Comparison of ENCODE assay signal across 8 cellular contexts in genomic region chr19:49486710-49487276, GRCh38. TPM values are rescaled to one million over a fixed set of nuclear protein-coding genes. Genes with fewer than 3 reads are reported as not detected.
DNase-seq lines count a peak whose midpoint lies in the region; ATAC-seq, FAIRE-seq and TF ChIP-seq lines count a peak whose summit lies in the region.

No MANE protein-coding gene starts in this region.

- peaks cover 9 to 59% (median 41%) of the 10 kb centered on the region in 4 donors for H3K4me1 Mint-ChIP-seq in naive thymus-derived CD8-positive, alpha-beta T cell

- TF ChIP-seq EP300 in A549 (IDR thresholded peaks at IDR 0.05) = no peak

- H3K9me3 Mint-ChIP-seq in naive thymus-derived CD8-positive, alpha-beta T cell = peaks cover 0 to 2% (median 0%) of the 10 kb centered on the region in 9 donors

- no peak for TF ChIP-seq RAD21 in A549 (conservative IDR thresholded peaks at IDR 0.05 in 1 of 2, IDR thresholded peaks at IDR 0.05 in 1 of 2)

- H3K27me3 ChIP-seq in bronchial epithelial cell (ENCODE audit: control insufficient read depth, insufficient read depth, low read length) = no peaks in the 10 kb centered on the region

- H3K4me3 ChIP-seq in A549 (peak overlapping the region; percentile 23), bronchial epithelial cell (ENCODE audit: low read depth, low read length) (peak overlapping the region; percentile 11), mucosa of descending colon (no peak overlapping the region)

- H3K9me3 ChIP-seq in A549 (no peaks in the 10 kb centered on the region), KOPT-K1 (ENCODE audit: insufficient read depth, low read length, poor library complexity, severe bottlenecking) (no peaks in the 10 kb centered on the region), mucosa of descending colon (no peaks in the 10 kb centered on the region)

- WGBS in A549 (ENCODE audit: missing lambda C conversion rate) = 55% methylated on average over 23 of the region's 23 CpGs

- no peak for TF ChIP-seq CTCF in A549 (IDR thresholded peaks at IDR 0.05)
- peak; percentile 7 for TF ChIP-seq CTCF in bronchial epithelial cell (IDR thresholded peaks at IDR 0.05; ENCODE audit: insufficient read depth, low read length, severe bottlenecking)
- TF ChIP-seq CTCF in mucosa of descending colon (IDR thresholded peaks at IDR 0.05) = no peak

- ATAC-seq in A549 = no peak
- no peak for ATAC-seq in naive thymus-derived CD8-positive, alpha-beta T cell
- no peak for ATAC-seq in mucosa of descending colon
- no peak for ATAC-seq in HG03521 (IDR thresholded peaks at IDR 0.05; ENCODE audit: unreplicated experiment)

- CTCF ChIA-PET in A549 (lab: Yijun Ruan, JAX) = interaction anchor here (0.6 to 3.7 kb wide), 6 partner anchors 7 to 83 kb away, joined by 3 to 23 read pairs (median 6); partner anchors contain the start of gene FLT3LG

- peaks cover 27% of the 10 kb centered on the region for H3K4me1 ChIP-seq in A549
- H3K4me1 ChIP-seq in mucosa of descending colon (ENCODE audit: low read depth) = peaks cover 21% of the 10 kb centered on the region

- intact Hi-C loops in mucosa of descending colon (cut with DNase I, micrococcal nuclease) = no loop called here

- H3K36me3 Mint-ChIP-seq in naive thymus-derived CD8-positive, alpha-beta T cell = peaks cover 12 to 88% (median 28%) of the 10 kb centered on the region in 3 donors

- FAIRE-seq in A549 (lab: Jason Lieb, UNC) (no peak), bronchial epithelial cell (lab: Jason Lieb, UNC) (no peak)

- no peak for TF ChIP-seq POLR2A in A549 (IDR thresholded peaks at IDR 0.05; ENCODE audit: low read length)

- POLR2A ChIA-PET in A549 (lab: Yijun Ruan, JAX) = interaction anchor here (1.5 kb wide), 1 partner anchor 9 kb away, joined by 12 read pairs; the partner anchor contains the start of gene RPS11
- POLR2A ChIA-PET in naive thymus-derived CD8-positive, alpha-beta T cell (lab: Charles Lee) = interaction anchor here (0.5 to 6.2 kb wide), 14 partner anchors 10 to 231 kb away, joined by 3 to 60 read pairs (median 6); partner anchors contain the start of genes ALDH16A1, FLT3LG, NOSIP and PIH1D1

- H3K36me3 ChIP-seq in KOPT-K1 (ENCODE audit: insufficient read depth, low read length) (peaks cover 55% of the 10 kb centered on the region), bronchial epithelial cell (ENCODE audit: control insufficient read depth, insufficient read depth, low read length) (peaks cover 29% of the 10 kb centered on the region), mucosa of descending colon (ENCODE audit: low read depth) (peaks cover 15% of the 10 kb centered on the region)

- peak overlapping the region; percentile 62 for H3K4me2 ChIP-seq in A549

- H3K27ac Mint-ChIP-seq in naive thymus-derived CD8-positive, alpha-beta T cell = peak overlapping the region; percentile 94 to 99 (median 97)

- peak overlapping the region; percentile 89 to 99 (median 97) for H3K4me3 Mint-ChIP-seq in naive thymus-derived CD8-positive, alpha-beta T cell

- peaks cover 0 to 3% (median 0%) of the 10 kb centered on the region in 5 donors for H3K27me3 Mint-ChIP-seq in naive thymus-derived CD8-positive, alpha-beta T cell

- H3K27ac ChIP-seq in A549 = peak overlapping the region; percentile 83 to 87
- H3K27ac ChIP-seq in KOPT-K1 (ENCODE audit: low read depth, low read length, poor library complexity, severe bottlenecking) = peak overlapping the region; percentile 88

- DNase-seq in A549 (ENCODE audit: low read depth in 1 of 2, low spot score in 1 of 2) = no peak
- DNase-seq in bronchial epithelial cell (ENCODE audit: low read depth) = no peak
- no peak for DNase-seq in naive thymus-derived CD8-positive, alpha-beta T cell
- no peak for DNase-seq in NCI-H1436 treated with DMSO at 0.1 percent for 48 hours (lab: John Stamatoyannopoulos, UW)
- no peak for DNase-seq in mucosa of descending colon
- no peak for DNase-seq in NCI-H1417 treated with DMSO at 0.1 percent for 48 hours (lab: John Stamatoyannopoulos, UW)

TF ChIP-seq in A549, 52 proteins besides CTCF, POLR2A, EP300 and RAD21:
- peak; percentile 81; the same call in 1 of the 2 replicates for TF ChIP-seq CHD4 (IDR thresholded peaks at IDR 0.05; ENCODE audit: borderline replicate concordance)
- TF ChIP-seq ATOH8 (CRISPR knock-in tag; IDR thresholded peaks at IDR 0.05; ENCODE audit: low read depth) = 0 out of 2 replicates have a peak, but pooled peaks have one; percentile 27
- TF ChIP-seq POLR2AphosphoS2 (conservative IDR thresholded peaks at IDR 0.05; ENCODE audit: low read length) = no peak

RNA-seq across cellular contexts. Expression of gene RPL13A, which starts 0.6 kb away (rescaled TPM):
- polyA plus RNA-seq in A549 (2011; rRNA removed) (5,391 and 5,410 TPM in 2 replicates), A549 (2017; fragmentation: RNase III; extraction: RNeasy Plus Mini Kit Qiagen cat#74134 plus additional on column Dnase treatment) (3,383 to 3,595 TPM (median 3,438 TPM) in 3 replicates)
- 6,169 and 7,252 TPM in 2 replicates for polyA plus RNA-seq in A549 (2012; cell fraction: cytosol; rRNA removed)
- 3,653 and 3,684 TPM in 2 replicates for polyA plus RNA-seq in A549 (2012; cell fraction: nucleus; rRNA removed)
- polyA minus RNA-seq in A549 (2011; rRNA and poly(A)+ RNA removed) = 1,893 and 2,022 TPM in 2 replicates
- total RNA-seq in bronchial epithelial cell (3,501 and 4,161 TPM in 2 replicates), mucosa of descending colon (1,000 to 10,000 TPM; 2,162 to 2,782 (median 2,296) TPM)
- 1,000 to 10,000 TPM; 5,160 to 5,167 TPM for total RNA-seq in naive thymus-derived CD8-positive, alpha-beta T cell
- 1,000 to 10,000 TPM; 3,162 to 3,664 (median 3,630) TPM for polyA plus RNA-seq in naive thymus-derived CD8-positive, alpha-beta T cell

RNA-seq across cellular contexts. Expression of gene RPS11, which starts 9.4 kb away (rescaled TPM):
- polyA plus RNA-seq in A549 (2011; rRNA removed) (2,624 and 3,014 TPM in 2 replicates), A549 (2017; fragmentation: RNase III; extraction: RNeasy Plus Mini Kit Qiagen cat#74134 plus additional on column Dnase treatment) (3,721 to 3,877 TPM (median 3,793 TPM) in 3 replicates)
- 5,125 and 7,098 TPM in 2 replicates for polyA plus RNA-seq in A549 (2012; cell fraction: cytosol; rRNA removed)
- 2,789 and 3,629 TPM in 2 replicates for polyA plus RNA-seq in A549 (2012; cell fraction: nucleus; rRNA removed)
- polyA minus RNA-seq in A549 (2011; rRNA and poly(A)+ RNA removed) = 1,828 and 2,481 TPM in 2 replicates
- total RNA-seq in bronchial epithelial cell (4,057 and 8,908 TPM in 2 replicates), mucosa of descending colon (1,000 to 10,000 TPM; 1,414 to 1,682 (median 1,521) TPM)
- 1,000 to 10,000 TPM; 3,084 to 3,152 TPM for total RNA-seq in naive thymus-derived CD8-positive, alpha-beta T cell
- 1,000 to 10,000 TPM; 2,379 to 2,818 (median 2,600) TPM for polyA plus RNA-seq in naive thymus-derived CD8-positive, alpha-beta T cell

RNA-seq across cellular contexts. Expression of gene FLT3LG, which starts 12.8 kb away (rescaled TPM):
- polyA plus RNA-seq in A549 (2011; rRNA removed) (0.42 and 0.58 TPM in 2 replicates), A549 (2017; fragmentation: RNase III; extraction: RNeasy Plus Mini Kit Qiagen cat#74134 plus additional on column Dnase treatment) (0.99 to 1.2 TPM (median 1.0 TPM) in 3 replicates)
- polyA plus RNA-seq in A549 (2012; cell fraction: cytosol; rRNA removed) = 0.75 and 1.4 TPM in 2 replicates
- polyA plus RNA-seq in A549 (2012; cell fraction: nucleus; rRNA removed) = 1.9 and 2.2 TPM in 2 replicates
- 0.41 and 0.92 TPM in 2 replicates for polyA minus RNA-seq in A549 (2011; rRNA and poly(A)+ RNA removed)
- total RNA-seq in bronchial epithelial cell (not detected in 2 replicates), mucosa of descending colon (10 to 100 TPM in 1 of 3 donors, 1 to 10 TPM in 2; 3.3 to 14.8 (median 7.8) TPM)
- 100 to 1,000 TPM; 106 to 112 TPM for total RNA-seq in naive thymus-derived CD8-positive, alpha-beta T cell
- polyA plus RNA-seq in naive thymus-derived CD8-positive, alpha-beta T cell = 100 to 1,000 TPM; 108 to 205 (median 166) TPM

RNA-seq across cellular contexts. Expression of gene FCGRT, which starts 25.7 kb away (rescaled TPM):
- polyA plus RNA-seq in A549 (2011; rRNA removed) (25.7 and 32.0 TPM in 2 replicates), A549 (2017; fragmentation: RNase III; extraction: RNeasy Plus Mini Kit Qiagen cat#74134 plus additional on column Dnase treatment) (20.0 to 28.4 TPM (median 28.4 TPM) in 3 replicates)
- 20.4 and 28.0 TPM in 2 replicates for polyA plus RNA-seq in A549 (2012; cell fraction: cytosol; rRNA removed)
- polyA plus RNA-seq in A549 (2012; cell fraction: nucleus; rRNA removed) = 47.2 and 48.8 TPM in 2 replicates
- 23.9 and 24.7 TPM in 2 replicates for polyA minus RNA-seq in A549 (2011; rRNA and poly(A)+ RNA removed)
- total RNA-seq in bronchial epithelial cell (13.2 and 15.7 TPM in 2 replicates), mucosa of descending colon (100 to 1,000 TPM; 308 to 537 (median 450) TPM)
- 10 to 100 TPM; 24.3 to 26.0 TPM for total RNA-seq in naive thymus-derived CD8-positive, alpha-beta T cell
- 10 to 100 TPM; 50.3 to 62.9 (median 61.5) TPM for polyA plus RNA-seq in naive thymus-derived CD8-positive, alpha-beta T cell

RNA-seq across cellular contexts. Expression of gene ALDH16A1, which starts 33.8 kb away (rescaled TPM):
- 9.7 and 10.2 TPM in 2 replicates for polyA plus RNA-seq in A549 (2011; rRNA removed)
- polyA plus RNA-seq in A549 (2012; cell fraction: cytosol; rRNA removed) = 29.9 and 37.0 TPM in 2 replicates
- polyA plus RNA-seq in A549 (2012; cell fraction: nucleus; rRNA removed) = 94.1 and 133 TPM in 2 replicates
- polyA plus RNA-seq in A549 (2017; fragmentation: RNase III; extraction: RNeasy Plus Mini Kit Qiagen cat#74134 plus additional on column Dnase treatment) = 19.9 to 23.0 TPM (median 23.0 TPM) in 3 replicates
- 9.3 and 10.6 TPM in 2 replicates for polyA minus RNA-seq in A549 (2011; rRNA and poly(A)+ RNA removed)
- 17.5 and 29.2 TPM in 2 replicates for total RNA-seq in bronchial epithelial cell
- 10 to 100 TPM; 44.3 to 44.4 TPM for total RNA-seq in naive thymus-derived CD8-positive, alpha-beta T cell
- polyA plus RNA-seq in naive thymus-derived CD8-positive, alpha-beta T cell = 10 to 100 TPM; 28.3 to 38.0 (median 30.1) TPM
- total RNA-seq in mucosa of descending colon = 10 to 100 TPM; 31.2 to 36.4 (median 36.3) TPM

Comparison
In these comparisons a context has a peak if more than half of its experiments do, and no peak if none do; other contexts are left out.
1. RNA of gene FLT3LG, which starts 12.8 kb away (total RNA-seq): 106 to 112 TPM in naive thymus-derived CD8-positive, alpha-beta T cell; 3.3 to 14.8 TPM in mucosa of descending colon and not detected in bronchial epithelial cell; every median in the first group is over 4 times any median in the second.